10 cellular contexts compared by ENCODE assay signal in genomic region chr15:100658895-100659294, GRCh38.
"Had no signal": no experiment of that assay in that cellular context is flagged by ENCODE, and none has a peak within 500 bp of the region (broad histone marks: within the 10 kb centered on the region; RNA-seq: fewer than 3 reads in every experiment).

No MANE protein-coding gene starts in this region.

- H3K9me3 Mint-ChIP-seq: H9, HFFc6, IgD-negative memory B cell had no signal

- ATAC-seq: HCT116 had no signal

- H2AFZ ChIP-seq: GM23248 had no signal

- H3K27ac Mint-ChIP-seq: HFFc6, IgD-negative memory B cell had no signal

- H3K27ac ChIP-seq: GM23248, HL-60 had no signal

- H3K4me3 Mint-ChIP-seq: H9, HFFc6, IgD-negative memory B cell had no signal

- FAIRE-seq: H54, HepG2 had no signal

- H3K4me3 ChIP-seq: GM23248 had no signal

- H3K27me3 Mint-ChIP-seq: IgD-negative memory B cell had no signal

- H3K4me1 Mint-ChIP-seq: IgD-negative memory B cell had no signal

- DNase-seq: GM23248, GOT3, H9, HFFc6, KBM-7 had no signal

- H3K9ac ChIP-seq: GM23248 had no signal
